1 cellular context compared by ENCODE assay signal in genomic region chr17:75877752-75878173, GRCh38.
A peak's percentile ranks its signal among the peaks of the same experiment; 100 is the strongest.
TF ChIP-seq lines count a peak whose summit lies in the region.

No MANE protein-coding gene starts in this region.

TF ChIP-seq in HepG2, 621 proteins besides CTCF, POLR2A, EP300 and RAD21 (continued from another document and continues in another):
- TF ChIP-seq, protein P1, sequence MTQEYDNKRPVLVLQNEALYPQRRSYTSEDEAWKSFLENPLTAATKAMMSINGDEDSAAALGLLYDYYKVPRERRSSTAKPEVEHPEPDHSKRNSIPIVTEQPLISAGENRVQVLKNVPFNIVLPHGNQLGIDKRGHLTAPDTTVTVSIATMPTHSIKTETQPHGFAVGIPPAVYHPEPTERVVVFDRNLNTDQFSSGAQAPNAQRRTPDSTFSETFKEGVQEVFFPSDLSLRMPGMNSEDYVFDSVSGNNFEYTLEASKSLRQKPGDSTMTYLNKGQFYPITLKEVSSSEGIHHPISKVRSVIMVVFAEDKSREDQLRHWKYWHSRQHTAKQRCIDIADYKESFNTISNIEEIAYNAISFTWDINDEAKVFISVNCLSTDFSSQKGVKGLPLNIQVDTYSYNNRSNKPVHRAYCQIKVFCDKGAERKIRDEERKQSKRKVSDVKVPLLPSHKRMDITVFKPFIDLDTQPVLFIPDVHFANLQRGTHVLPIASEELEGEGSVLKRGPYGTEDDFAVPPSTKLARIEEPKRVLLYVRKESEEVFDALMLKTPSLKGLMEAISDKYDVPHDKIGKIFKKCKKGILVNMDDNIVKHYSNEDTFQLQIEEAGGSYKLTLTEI (CRISPR knock-in tag; conservative IDR thresholded peaks at IDR 0.05), result no peak
- no peak for TF ChIP-seq HNRNPH1 (optimal IDR thresholded peaks at IDR 0.05; ENCODE audit: low read depth, low read length)
- TF ChIP-seq RBFOX2 (IDR thresholded peaks at IDR 0.05; ENCODE audit: low read depth, low read length), result peak; percentile 98
- no peak; the same call in 1 of the 2 replicates for TF ChIP-seq ZNF746 (CRISPR knock-in tag; IDR thresholded peaks at IDR 0.05)
- TF ChIP-seq SIX1 (CRISPR knock-in tag; IDR thresholded peaks at IDR 0.05; ENCODE audit: borderline replicate concordance), result no peak
- no peak for TF ChIP-seq ATF5 (CRISPR knock-in tag; IDR thresholded peaks at IDR 0.05; ENCODE audit: low read depth)
- no peak for TF ChIP-seq ZNF138 (CRISPR knock-in tag; IDR thresholded peaks at IDR 0.05; ENCODE audit: low read depth)
- TF ChIP-seq, protein P2, sequence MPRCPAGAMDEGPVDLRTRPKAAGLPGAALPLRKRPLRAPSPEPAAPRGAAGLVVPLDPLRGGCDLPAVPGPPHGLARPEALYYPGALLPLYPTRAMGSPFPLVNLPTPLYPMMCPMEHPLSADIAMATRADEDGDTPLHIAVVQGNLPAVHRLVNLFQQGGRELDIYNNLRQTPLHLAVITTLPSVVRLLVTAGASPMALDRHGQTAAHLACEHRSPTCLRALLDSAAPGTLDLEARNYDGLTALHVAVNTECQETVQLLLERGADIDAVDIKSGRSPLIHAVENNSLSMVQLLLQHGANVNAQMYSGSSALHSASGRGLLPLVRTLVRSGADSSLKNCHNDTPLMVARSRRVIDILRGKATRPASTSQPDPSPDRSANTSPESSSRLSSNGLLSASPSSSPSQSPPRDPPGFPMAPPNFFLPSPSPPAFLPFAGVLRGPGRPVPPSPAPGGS (CRISPR knock-in tag; IDR thresholded peaks at IDR 0.05), result peak; percentile 90
- no peak for TF ChIP-seq RBAK (CRISPR knock-in tag; IDR thresholded peaks at IDR 0.05)
- TF ChIP-seq, protein P3, sequence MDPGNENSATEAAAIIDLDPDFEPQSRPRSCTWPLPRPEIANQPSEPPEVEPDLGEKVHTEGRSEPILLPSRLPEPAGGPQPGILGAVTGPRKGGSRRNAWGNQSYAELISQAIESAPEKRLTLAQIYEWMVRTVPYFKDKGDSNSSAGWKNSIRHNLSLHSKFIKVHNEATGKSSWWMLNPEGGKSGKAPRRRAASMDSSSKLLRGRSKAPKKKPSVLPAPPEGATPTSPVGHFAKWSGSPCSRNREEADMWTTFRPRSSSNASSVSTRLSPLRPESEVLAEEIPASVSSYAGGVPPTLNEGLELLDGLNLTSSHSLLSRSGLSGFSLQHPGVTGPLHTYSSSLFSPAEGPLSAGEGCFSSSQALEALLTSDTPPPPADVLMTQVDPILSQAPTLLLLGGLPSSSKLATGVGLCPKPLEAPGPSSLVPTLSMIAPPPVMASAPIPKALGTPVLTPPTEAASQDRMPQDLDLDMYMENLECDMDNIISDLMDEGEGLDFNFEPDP (CRISPR knock-in tag; conservative IDR thresholded peaks at IDR 0.05), result no peak; the same call in 1 of the 2 replicates
- TF ChIP-seq ZNF781 (CRISPR knock-in tag; IDR thresholded peaks at IDR 0.05; ENCODE audit: borderline replicate concordance, not compliant biosample characterization), result no peak
- TF ChIP-seq THYN1 (CRISPR knock-in tag; IDR thresholded peaks at IDR 0.05; ENCODE audit: borderline replicate concordance, low read depth), result no peak
- TF ChIP-seq ZNF768 (CRISPR knock-in tag; IDR thresholded peaks at IDR 0.05), result 0 out of 2 replicates have a peak, but pooled peaks have one; percentile 26
- TF ChIP-seq ZFP62 (CRISPR knock-in tag; IDR thresholded peaks at IDR 0.05), result 0 out of 2 replicates have a peak, but pooled peaks have one; percentile 31
- no peak for TF ChIP-seq ZFP36L2 (CRISPR knock-in tag; IDR thresholded peaks at IDR 0.05)
- TF ChIP-seq, protein P4, sequence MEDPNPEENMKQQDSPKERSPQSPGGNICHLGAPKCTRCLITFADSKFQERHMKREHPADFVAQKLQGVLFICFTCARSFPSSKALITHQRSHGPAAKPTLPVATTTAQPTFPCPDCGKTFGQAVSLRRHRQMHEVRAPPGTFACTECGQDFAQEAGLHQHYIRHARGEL (CRISPR knock-in tag; IDR thresholded peaks at IDR 0.05), result 0 out of 2 replicates have a peak, but pooled peaks have one; percentile 18
- TF ChIP-seq ARNT2 (CRISPR knock-in tag; IDR thresholded peaks at IDR 0.05; ENCODE audit: low read depth), result peak; percentile 92
- no peak for TF ChIP-seq ZMYM2 (CRISPR knock-in tag; IDR thresholded peaks at IDR 0.05)
- TF ChIP-seq ZNF382 (CRISPR knock-in tag; IDR thresholded peaks at IDR 0.05; ENCODE audit: borderline replicate concordance), result no peak
- TF ChIP-seq ZFP37 (CRISPR knock-in tag; IDR thresholded peaks at IDR 0.05; ENCODE audit: borderline replicate concordance), result no peak
- TF ChIP-seq, protein P5, sequence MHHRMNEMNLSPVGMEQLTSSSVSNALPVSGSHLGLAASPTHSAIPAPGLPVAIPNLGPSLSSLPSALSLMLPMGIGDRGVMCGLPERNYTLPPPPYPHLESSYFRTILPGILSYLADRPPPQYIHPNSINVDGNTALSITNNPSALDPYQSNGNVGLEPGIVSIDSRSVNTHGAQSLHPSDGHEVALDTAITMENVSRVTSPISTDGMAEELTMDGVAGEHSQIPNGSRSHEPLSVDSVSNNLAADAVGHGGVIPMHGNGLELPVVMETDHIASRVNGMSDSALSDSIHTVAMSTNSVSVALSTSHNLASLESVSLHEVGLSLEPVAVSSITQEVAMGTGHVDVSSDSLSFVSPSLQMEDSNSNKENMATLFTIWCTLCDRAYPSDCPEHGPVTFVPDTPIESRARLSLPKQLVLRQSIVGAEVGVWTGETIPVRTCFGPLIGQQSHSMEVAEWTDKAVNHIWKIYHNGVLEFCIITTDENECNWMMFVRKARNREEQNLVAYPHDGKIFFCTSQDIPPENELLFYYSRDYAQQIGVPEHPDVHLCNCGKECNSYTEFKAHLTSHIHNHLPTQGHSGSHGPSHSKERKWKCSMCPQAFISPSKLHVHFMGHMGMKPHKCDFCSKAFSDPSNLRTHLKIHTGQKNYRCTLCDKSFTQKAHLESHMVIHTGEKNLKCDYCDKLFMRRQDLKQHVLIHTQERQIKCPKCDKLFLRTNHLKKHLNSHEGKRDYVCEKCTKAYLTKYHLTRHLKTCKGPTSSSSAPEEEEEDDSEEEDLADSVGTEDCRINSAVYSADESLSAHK (CRISPR knock-in tag; IDR thresholded peaks at IDR 0.05; ENCODE audit: borderline replicate concordance), result no peak
- no peak; the same call in 1 of the 2 replicates for TF ChIP-seq FOXC1 (CRISPR knock-in tag; IDR thresholded peaks at IDR 0.05; ENCODE audit: borderline replicate concordance)
- no peak for TF ChIP-seq ZNF430 (CRISPR knock-in tag; IDR thresholded peaks at IDR 0.05)
- TF ChIP-seq TRIM24 (CRISPR knock-in tag; IDR thresholded peaks at IDR 0.05), result no peak
- no peak for TF ChIP-seq KDM3A (CRISPR knock-in tag; IDR thresholded peaks at IDR 0.05; ENCODE audit: low read depth)
- TF ChIP-seq NFE2 (CRISPR knock-in tag; IDR thresholded peaks at IDR 0.05), result no peak
- TF ChIP-seq CSRNP2 (CRISPR knock-in tag; conservative IDR thresholded peaks at IDR 0.05; ENCODE audit: low read depth), result 0 out of 2 replicates have a peak, but pooled peaks have one; percentile 82
- TF ChIP-seq EHMT2 (IDR thresholded peaks at IDR 0.05; ENCODE audit: borderline replicate concordance, low read depth, low read length), result no peak
- TF ChIP-seq ASH2L (IDR thresholded peaks at IDR 0.05; ENCODE audit: insufficient read length, low read depth, low read length), result no peak
- peak; percentile 71 for TF ChIP-seq ZNF331 (CRISPR knock-in tag; IDR thresholded peaks at IDR 0.05)
- peak; percentile 66; the same call in 1 of the 2 replicates for TF ChIP-seq GTF3A (CRISPR knock-in tag; conservative IDR thresholded peaks at IDR 0.05)
- peak; percentile 94 for TF ChIP-seq ZNF883 (CRISPR knock-in tag; IDR thresholded peaks at IDR 0.05; ENCODE audit: not compliant biosample characterization)
- TF ChIP-seq ZNF530 (CRISPR knock-in tag; IDR thresholded peaks at IDR 0.05; ENCODE audit: low read depth), result no peak
- TF ChIP-seq ZNF510 (CRISPR knock-in tag; IDR thresholded peaks at IDR 0.05; ENCODE audit: low read depth), result no peak
- no peak; the same call in 1 of the 2 replicates for TF ChIP-seq CBX5 (CRISPR knock-in tag; IDR thresholded peaks at IDR 0.05; ENCODE audit: borderline replicate concordance)
- peak; percentile 75; the same call in 1 of the 2 replicates for TF ChIP-seq CHCHD3 (CRISPR knock-in tag; IDR thresholded peaks at IDR 0.05)
- peak; percentile 87; the same call in 1 of the 2 replicates for TF ChIP-seq ZNF784 (CRISPR knock-in tag; IDR thresholded peaks at IDR 0.05; ENCODE audit: borderline replicate concordance)
- TF ChIP-seq CHD2 (IDR thresholded peaks at IDR 0.05; ENCODE audit: low read depth, low read length), result no peak
- TF ChIP-seq ZNF678 (CRISPR knock-in tag; IDR thresholded peaks at IDR 0.05), result no peak
- TF ChIP-seq SAFB2 (CRISPR knock-in tag; IDR thresholded peaks at IDR 0.05; ENCODE audit: borderline replicate concordance, low read depth), result peak; percentile 75; the same call in 1 of the 2 replicates
- TF ChIP-seq GLI4 (CRISPR knock-in tag; IDR thresholded peaks at IDR 0.05; ENCODE audit: borderline replicate concordance), result no peak; the same call in 1 of the 2 replicates
- TF ChIP-seq, protein P6, sequence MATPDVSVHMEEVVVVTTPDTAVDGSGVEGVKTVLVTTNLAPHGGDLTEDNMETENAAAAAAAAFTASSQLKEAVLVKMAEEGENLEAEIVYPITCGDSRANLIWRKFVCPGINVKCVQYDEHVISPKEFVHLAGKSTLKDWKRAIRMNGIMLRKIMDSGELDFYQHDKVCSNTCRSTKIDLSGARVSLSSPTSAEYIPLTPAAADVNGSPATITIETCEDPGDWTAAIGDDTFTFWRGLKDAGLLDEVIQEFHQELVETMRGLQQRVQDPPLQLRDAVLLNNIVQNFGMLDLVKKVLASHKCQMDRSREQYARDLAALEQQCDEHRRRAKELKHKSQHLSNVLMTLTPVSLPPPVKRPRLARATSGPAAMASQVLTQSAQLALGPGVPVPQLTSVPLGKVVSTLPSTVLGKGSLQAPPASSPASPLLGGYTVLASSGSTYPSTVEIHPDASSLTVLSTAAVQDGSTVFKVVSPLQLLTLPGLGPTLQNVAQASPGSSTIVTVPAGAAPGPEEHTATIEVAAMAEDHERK (CRISPR knock-in tag; IDR thresholded peaks at IDR 0.05; ENCODE audit: low read depth), result no peak
- no peak for TF ChIP-seq NCOA1 (CRISPR knock-in tag; IDR thresholded peaks at IDR 0.05)
- TF ChIP-seq CENPBD1 (CRISPR knock-in tag; IDR thresholded peaks at IDR 0.05; ENCODE audit: borderline replicate concordance, low read depth), result no peak
- TF ChIP-seq ZNF674 (CRISPR knock-in tag; IDR thresholded peaks at IDR 0.05; ENCODE audit: low read depth), result no peak
- no peak for TF ChIP-seq ETV5 (CRISPR knock-in tag; IDR thresholded peaks at IDR 0.05; ENCODE audit: borderline replicate concordance)
- TF ChIP-seq HMG20A (CRISPR knock-in tag; IDR thresholded peaks at IDR 0.05; ENCODE audit: borderline replicate concordance), result no peak
- no peak for TF ChIP-seq SNAPC4 (CRISPR knock-in tag; IDR thresholded peaks at IDR 0.05)
- no peak for TF ChIP-seq ZNF7 (CRISPR knock-in tag; IDR thresholded peaks at IDR 0.05)
- TF ChIP-seq PAWR (CRISPR knock-in tag; IDR thresholded peaks at IDR 0.05; ENCODE audit: borderline replicate concordance), result no peak; the same call in 1 of the 2 replicates
